Comparison of ENCODE assay signal across 12 cellular contexts in genomic region chr6:15588966-15589634, GRCh38.
DNase-seq lines count a peak whose midpoint lies in the region; ATAC-seq and TF ChIP-seq lines count a peak whose summit lies in the region.
"Had no signal": no experiment of that assay in that cellular context is flagged by ENCODE, and none has a peak within 500 bp of the region (broad histone marks: within the 10 kb centered on the region; RNA-seq: fewer than 3 reads in every experiment).

No MANE protein-coding gene starts in this region.

- no peak overlapping the region for H3K27ac ChIP-seq in smooth muscle cell (ENCODE audit: low read depth)
- H3K27ac ChIP-seq: HL-60, PC-9 had no signal

- ATAC-seq in naive B cell (ENCODE audit: low read depth in 2 of 2), result no peak
- no peak for ATAC-seq in GM18907 (IDR thresholded peaks at IDR 0.05; ENCODE audit: unreplicated experiment)
- no peak for ATAC-seq in naive thymus-derived CD8-positive, alpha-beta T cell
- ATAC-seq in HG03342 (IDR thresholded peaks at IDR 0.05; ENCODE audit: unreplicated experiment), result no peak
- ATAC-seq: esophagus mucosa had no signal

- H3K4me1 Mint-ChIP-seq in naive B cell, result peaks cover 37 to 47% (median 39%) of the 10 kb centered on the region in 3 donors
- H3K4me1 Mint-ChIP-seq in naive thymus-derived CD8-positive, alpha-beta T cell, result peaks cover 21 to 44% (median 40%) of the 10 kb centered on the region in 4 donors

- no peak overlapping the region for H3K4me3 Mint-ChIP-seq in naive B cell
- H3K4me3 Mint-ChIP-seq in naive thymus-derived CD8-positive, alpha-beta T cell, result no peak overlapping the region

- H3K9me3 Mint-ChIP-seq in naive B cell, result no peaks in the 10 kb centered on the region
- no peaks in the 10 kb centered on the region for H3K9me3 Mint-ChIP-seq in naive thymus-derived CD8-positive, alpha-beta T cell

- no peak overlapping the region for H3K4me2 ChIP-seq in smooth muscle cell
- H3K4me2 ChIP-seq: PC-9 had no signal

- H3K36me3 ChIP-seq in smooth muscle cell (ENCODE audit: low read depth), result no peaks in the 10 kb centered on the region

- peaks cover 0 to 21% of the 10 kb centered on the region in 2 donors for H3K36me3 Mint-ChIP-seq in naive B cell
- H3K36me3 Mint-ChIP-seq in naive thymus-derived CD8-positive, alpha-beta T cell, result peaks cover 0 to 10% (median 3%) of the 10 kb centered on the region in 3 donors

- H2AFZ ChIP-seq in smooth muscle cell (ENCODE audit: low read depth), result no peak overlapping the region
- H2AFZ ChIP-seq: PC-9 had no signal

- H3K79me2 ChIP-seq in smooth muscle cell (ENCODE audit: low read depth), result no peaks in the 10 kb centered on the region

- no peaks in the 10 kb centered on the region for H3K27me3 Mint-ChIP-seq in naive B cell
- no peaks in the 10 kb centered on the region for H3K27me3 Mint-ChIP-seq in naive thymus-derived CD8-positive, alpha-beta T cell

- no peaks in the 10 kb centered on the region for H3K27me3 ChIP-seq in smooth muscle cell (ENCODE audit: low read depth)

- WGBS in smooth muscle cell (ENCODE audit: low lambda C conversion rate), result 69% methylated on average over 3 of the region's 3 CpGs

- no peaks in the 10 kb centered on the region for H4K20me1 ChIP-seq in smooth muscle cell (ENCODE audit: low read depth)

- H3F3A ChIP-seq in smooth muscle cell (ENCODE audit: low read depth), result no peaks in the 10 kb centered on the region

- no peaks in the 10 kb centered on the region for H3K4me1 ChIP-seq in smooth muscle cell (ENCODE audit: low read depth)

- H3K9me3 ChIP-seq in smooth muscle cell (replicated peaks; ENCODE audit: low read depth), result no peaks in the 10 kb centered on the region

- H3K9ac ChIP-seq in smooth muscle cell (ENCODE audit: low read depth), result no peak overlapping the region

- H3K4me3 ChIP-seq in smooth muscle cell, result no peak overlapping the region
- H3K4me3 ChIP-seq: PC-9 had no signal

- POLR2A ChIA-PET in naive thymus-derived CD8-positive, alpha-beta T cell (lab: Charles Lee), result no interaction called here

- peak overlapping the region in 4 of 6 donors; percentile 12 to 64 (median 32) for H3K27ac Mint-ChIP-seq in naive B cell
- peak overlapping the region in 1 of 10 donors; percentile 17 for H3K27ac Mint-ChIP-seq in naive thymus-derived CD8-positive, alpha-beta T cell

- DNase-seq in EH (ENCODE audit: low read depth) (peak; percentile 78), HT1080 (ENCODE audit: low read depth) (peak; percentile 75), astrocyte of the hippocampus (ENCODE audit: low read depth, low spot score) (peak; percentile 28), naive B cell (no peak), smooth muscle cell (lab: John Stamatoyannopoulos, UW; ENCODE audit: unreplicated experiment) (no peak)
- no peak for DNase-seq in naive thymus-derived CD8-positive, alpha-beta T cell
- DNase-seq: NCI-H1694, PC-9 had no signal

- TF ChIP-seq CTCF in smooth muscle cell (IDR thresholded peaks at IDR 0.05; ENCODE audit: borderline replicate concordance, insufficient read depth, poor library complexity, severe bottlenecking), result no peak

Comparison
In these comparisons a context has a peak if more than half of its experiments do, and no peak if none do; other contexts are left out.
1. DNase-seq: peak in EH (single experiment), HT1080 (single experiment) and astrocyte of the hippocampus (single experiment); none in naive B cell (single experiment), naive thymus-derived CD8-positive, alpha-beta T cell (0 of 10) and smooth muscle cell (single experiment).